In the genomic region with DNA sequence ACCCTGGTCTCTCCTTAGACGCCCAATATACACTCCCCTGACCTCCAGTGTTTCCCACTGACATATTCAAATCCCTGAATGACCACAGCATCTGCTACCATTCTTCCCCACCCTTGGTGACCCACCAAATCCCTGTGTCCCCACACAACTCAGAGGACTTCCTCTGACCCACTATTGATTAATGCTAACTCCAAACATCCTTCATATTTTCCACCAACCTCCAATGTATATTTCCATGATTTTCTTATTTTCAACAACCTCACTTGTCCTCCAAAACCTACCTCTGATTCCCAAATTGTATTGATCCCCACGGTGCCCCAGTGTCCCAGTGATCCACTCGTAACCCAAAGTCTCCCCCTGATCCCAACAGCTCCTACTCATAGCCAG, we compare ENCODE assay signal across 1 cellular context.
TF ChIP-seq lines count a peak whose summit lies in the region.

No MANE protein-coding gene starts in this region.

TF ChIP-seq in IMR-90, 13 proteins besides CTCF, POLR2A, EP300 and RAD21 (continued from another document):
- TF ChIP-seq MXI1 (IDR thresholded peaks at IDR 0.05; ENCODE audit: borderline replicate concordance, low read depth, low read length), result no peak
- TF ChIP-seq SMC3 (IDR thresholded peaks at IDR 0.05; ENCODE audit: low read depth, low read length), result no peak
- TF ChIP-seq MAZ (IDR thresholded peaks at IDR 0.05; ENCODE audit: borderline replicate concordance, low read depth, low read length), result no peak
- TF ChIP-seq RCOR1 (IDR thresholded peaks at IDR 0.05; ENCODE audit: insufficient replicate concordance, low read length), result no peak
- no peak for TF ChIP-seq CEBPB (IDR thresholded peaks at IDR 0.05; ENCODE audit: low read depth, low read length)
